10 cellular contexts compared by ENCODE assay signal in the genomic region with DNA sequence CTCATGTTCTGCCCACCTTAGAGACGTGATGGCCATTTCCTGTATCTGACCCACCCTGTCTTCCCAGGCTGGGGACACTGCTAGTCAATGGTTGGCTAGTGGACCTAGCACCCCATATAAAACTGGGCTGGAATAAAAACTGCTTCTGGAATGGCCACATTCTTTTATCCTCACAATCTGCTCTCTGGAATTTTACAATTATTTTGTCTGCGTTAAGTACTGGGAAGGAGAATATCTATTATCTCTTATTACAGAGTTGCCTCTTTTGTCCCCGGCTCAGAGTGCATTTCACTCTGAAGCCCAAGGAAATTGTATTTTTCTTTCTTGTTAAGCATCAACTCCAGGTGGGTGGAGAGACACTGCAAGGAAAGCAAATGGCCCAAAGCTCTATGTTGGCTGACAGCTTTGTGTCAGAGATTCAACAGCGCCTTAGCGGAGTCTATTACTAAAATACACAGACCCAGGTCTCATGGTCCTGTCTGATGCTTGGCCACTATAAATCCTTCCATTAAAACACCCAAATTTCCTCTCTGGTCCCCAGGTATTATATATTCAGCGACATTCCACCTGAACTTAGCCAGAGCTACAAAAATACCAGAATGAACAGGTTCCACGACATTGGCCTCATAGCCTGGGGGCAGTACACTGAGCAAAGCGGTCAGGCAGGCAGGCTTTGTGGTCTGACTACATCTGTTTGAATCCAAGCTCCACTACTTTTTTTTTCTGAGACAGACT.
DNase-seq lines count a peak whose midpoint lies in the region; ATAC-seq and FAIRE-seq lines count a peak whose summit lies in the region.
"Had no signal": no experiment of that assay in that cellular context is flagged by ENCODE, and none has a peak within 500 bp of the region (broad histone marks: within the 10 kb centered on the region; RNA-seq: fewer than 3 reads in every experiment).

No MANE protein-coding gene starts in this region.

- peaks cover 22% of the 10 kb centered on the region for H3K4me1 Mint-ChIP-seq in activated CD4-positive, alpha-beta T cell treated with anti-CD3 and anti-CD28 coated beads, Interleukin-2, amount 10 ng/mL, durations not matched to agents 24 days and 14 days
- peaks cover 27% of the 10 kb centered on the region for H3K4me1 Mint-ChIP-seq in activated naive CD8-positive, alpha-beta T cell treated with anti-CD3 and anti-CD28 coated beads, Interleukin-2, amount 10 ng/mL, durations not matched to agents 7 days and 5 days

- peak overlapping the region; percentile 4 for H3K4me3 Mint-ChIP-seq in activated CD4-positive, alpha-beta T cell treated with anti-CD3 and anti-CD28 coated beads, Interleukin-2, amount 10 ng/mL, durations not matched to agents 24 days and 14 days
- H3K4me3 Mint-ChIP-seq in activated naive CD8-positive, alpha-beta T cell treated with anti-CD3 and anti-CD28 coated beads, Interleukin-2, amount 10 ng/mL, durations not matched to agents 7 days and 5 days, result peak overlapping the region; percentile 76

- peaks cover 64% of the 10 kb centered on the region for H3K4me1 ChIP-seq in stomach smooth muscle (ENCODE audit: control insufficient read depth, insufficient read depth, low read length)

- H3K9me3 ChIP-seq in stomach smooth muscle (ENCODE audit: control insufficient read depth in 2 of 2, low read length in 2 of 2), result no peaks in the 10 kb centered on the region

- H3K27ac Mint-ChIP-seq in activated CD4-positive, alpha-beta T cell treated with anti-CD3 and anti-CD28 coated beads, Interleukin-2, amount 10 ng/mL, durations not matched to agents 24 days and 14 days, result no peak overlapping the region
- H3K27ac Mint-ChIP-seq in activated naive CD8-positive, alpha-beta T cell treated with anti-CD3 and anti-CD28 coated beads, Interleukin-2, amount 10 ng/mL, durations not matched to agents 7 days and 5 days, result no peak overlapping the region
- H3K27ac Mint-ChIP-seq: CD4-positive, CD25-positive, alpha-beta regulatory T cell had no signal

- H3K9ac ChIP-seq in stomach smooth muscle (ENCODE audit: low read length in 2 of 2), result peak overlapping the region; percentile 67 to 71

- no peaks in the 10 kb centered on the region for H3K36me3 Mint-ChIP-seq in activated CD4-positive, alpha-beta T cell treated with anti-CD3 and anti-CD28 coated beads, Interleukin-2, amount 10 ng/mL, durations not matched to agents 24 days and 14 days (ENCODE audit: low read depth)
- no peaks in the 10 kb centered on the region for H3K36me3 Mint-ChIP-seq in activated naive CD8-positive, alpha-beta T cell treated with anti-CD3 and anti-CD28 coated beads, Interleukin-2, amount 10 ng/mL, durations not matched to agents 7 days and 5 days
- H3K36me3 Mint-ChIP-seq: CD4-positive, CD25-positive, alpha-beta regulatory T cell had no signal

- H3K27me3 ChIP-seq in layer of hippocampus (ENCODE audit: control insufficient read depth, insufficient read depth, low read length) (no peaks in the 10 kb centered on the region), stomach smooth muscle (ENCODE audit: control insufficient read depth in 1 of 2, insufficient read depth in 2 of 2, low read length in 2 of 2) (no peaks in the 10 kb centered on the region)

- DNase-seq in activated CD4-positive, alpha-beta T cell treated with anti-CD3 and anti-CD28 coated beads, Interleukin-2, amount 10 ng/mL, durations not matched to agents 24 days and 14 days, result no peak
- DNase-seq in activated CD4-positive, alpha-beta T cell treated with anti-CD3 and anti-CD28 coated beads for 1 hour, result no peak
- DNase-seq in activated naive CD8-positive, alpha-beta T cell treated with anti-CD3 and anti-CD28 coated beads, Interleukin-2, amount 10 ng/mL, durations not matched to agents 7 days and 5 days, result no peak
- no peak for DNase-seq in amniotic stem cell (lab: John Stamatoyannopoulos, UW)
- no peak for DNase-seq in HTR-8/SVneo (ENCODE audit: insufficient read length, low spot score)
- DNase-seq in activated gamma-delta T cell treated with Interleukin-2 at 50 U/mL for 16 hours, result no peak

- peaks cover 0 to 2% of the 10 kb centered on the region in 2 donors for H3K36me3 ChIP-seq in stomach smooth muscle (ENCODE audit: control insufficient read depth in 2 of 2, insufficient read depth in 2 of 2, low read length in 2 of 2)

- H3K27ac ChIP-seq in layer of hippocampus (ENCODE audit: low read depth, low read length), result peak overlapping the region; percentile 15
- H3K27ac ChIP-seq in stomach smooth muscle (ENCODE audit: low read length), result peak overlapping the region; percentile 75

- intact Hi-C loops in activated CD4-positive, alpha-beta T cell treated with anti-CD3 and anti-CD28 coated beads, Interleukin-2, amount 10 ng/mL, durations not matched to agents 24 days and 14 days (cut with micrococcal nuclease), result no loop called here

- no peaks in the 10 kb centered on the region for H3K9me3 Mint-ChIP-seq in activated CD4-positive, alpha-beta T cell treated with anti-CD3 and anti-CD28 coated beads, Interleukin-2, amount 10 ng/mL, durations not matched to agents 24 days and 14 days
- no peaks in the 10 kb centered on the region for H3K9me3 Mint-ChIP-seq in activated naive CD8-positive, alpha-beta T cell treated with anti-CD3 and anti-CD28 coated beads, Interleukin-2, amount 10 ng/mL, durations not matched to agents 7 days and 5 days
- H3K9me3 Mint-ChIP-seq: CD4-positive, CD25-positive, alpha-beta regulatory T cell had no signal

- FAIRE-seq in HTR-8/SVneo (lab: Jason Lieb, UNC), result no peak
- FAIRE-seq: endometrium had no signal

- H3K4me3 ChIP-seq in stomach smooth muscle (ENCODE audit: low read length in 2 of 2), result peak overlapping the region; percentile 84 to 89

- POLR2A ChIA-PET in activated naive CD8-positive, alpha-beta T cell treated with anti-CD3 and anti-CD28 coated beads, Interleukin-2, amount 10 ng/mL, durations not matched to agents 7 days and 5 days (lab: Charles Lee), result no interaction called here

- peaks cover 31% of the 10 kb centered on the region for H3K27me3 Mint-ChIP-seq in activated CD4-positive, alpha-beta T cell treated with anti-CD3 and anti-CD28 coated beads, Interleukin-2, amount 10 ng/mL, durations not matched to agents 24 days and 14 days
- peaks cover 31% of the 10 kb centered on the region for H3K27me3 Mint-ChIP-seq in activated naive CD8-positive, alpha-beta T cell treated with anti-CD3 and anti-CD28 coated beads, Interleukin-2, amount 10 ng/mL, durations not matched to agents 7 days and 5 days

- ATAC-seq in activated naive CD8-positive, alpha-beta T cell treated with anti-CD3 and anti-CD28 coated beads, Interleukin-2, amount 10 ng/mL, durations not matched to agents 7 days and 5 days (ENCODE audit: low read depth), result no peak
